8 cellular contexts compared by ENCODE assay signal in the genomic region with DNA sequence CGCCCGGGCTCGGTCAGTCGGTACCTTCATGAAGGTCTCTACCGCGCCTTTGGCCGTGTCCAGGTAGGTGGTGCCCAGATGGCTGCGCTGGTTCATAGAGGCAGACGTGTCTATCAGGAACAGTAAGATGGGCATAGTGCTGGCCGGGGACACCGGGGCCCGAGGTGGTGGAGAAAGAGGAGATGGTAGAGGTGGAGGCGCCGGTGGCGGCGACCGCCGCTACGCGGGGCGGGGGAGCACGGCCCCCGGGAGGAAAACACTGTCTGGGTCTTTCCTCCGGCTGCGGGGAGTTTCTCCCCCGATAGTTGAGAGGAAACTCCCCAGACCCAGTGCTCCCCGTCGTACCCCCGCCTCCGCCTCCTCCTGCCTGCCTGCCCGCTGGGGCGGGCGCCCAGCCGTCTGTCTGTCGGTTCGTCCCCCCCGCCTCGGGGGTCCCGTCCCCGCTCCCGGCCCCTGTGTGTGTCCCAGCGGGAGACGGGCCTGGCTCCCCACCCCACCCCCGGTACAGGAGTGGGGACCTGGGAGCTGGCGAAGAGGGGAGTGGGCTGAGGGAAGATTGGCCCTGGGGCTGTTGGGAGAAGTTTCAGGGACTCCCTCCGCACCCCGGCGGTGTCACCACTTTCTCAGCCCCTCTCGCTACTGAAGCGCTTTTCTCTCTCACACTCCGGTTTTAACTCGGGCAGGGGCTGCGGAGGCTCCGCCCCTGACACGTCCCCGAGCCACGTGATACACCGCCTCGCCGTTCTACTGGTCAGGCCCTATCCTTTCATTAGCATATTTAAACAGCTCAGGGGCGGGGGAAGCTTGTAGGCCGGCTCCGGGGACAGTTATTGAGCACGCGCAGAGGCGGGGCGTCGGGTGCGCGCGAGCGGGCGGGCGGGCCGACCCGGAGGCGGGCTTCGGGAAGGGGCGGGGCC. TPM values are rescaled to one million over a fixed set of nuclear protein-coding genes. Genes with fewer than 3 reads are reported as not detected.
DNase-seq lines count a peak whose midpoint lies in the region; TF ChIP-seq lines count a peak whose summit lies in the region.

TSS of gene INTS6 (minus strand) at position 646 of the 917 bp plus-strand sequence. CDS start at position 135, 511 bp downstream.

- H3K36me3 ChIP-seq in neuron (ENCODE audit: insufficient read depth, low read length): peaks cover 32% of the 10 kb centered on the region
- H3K36me3 ChIP-seq in subcutaneous abdominal adipose tissue (ENCODE audit: control insufficient read depth in 5 of 5, insufficient read depth in 5 of 5, low read length in 5 of 5): peaks cover 10 to 24% (median 16%) of the 10 kb centered on the region in 5 donors

- H3K9ac ChIP-seq in subcutaneous abdominal adipose tissue (ENCODE audit: low read length in 5 of 5): peak within 1 kb of the TSS; percentile 84 to 98 (median 96)

- POLR2A ChIA-PET in HEK293T (lab: Yijun Ruan, JAX): interaction anchor here (0.5 to 2.5 kb wide), 41 partner anchors 8 to 741 kb away, joined by 3 to 20 read pairs (median 4); no protein-coding TSS in a partner anchor

- CTCF ChIA-PET in HEK293T (lab: Yijun Ruan, JAX): no interaction called here

- H3K27me3 ChIP-seq in neuron (ENCODE audit: insufficient read depth, low read length) (no peaks in the 10 kb centered on the region), subcutaneous abdominal adipose tissue (ENCODE audit: control insufficient read depth in 5 of 5, insufficient read depth in 4 of 5, low read length in 5 of 5) (peaks cover 0 to 3% (median 0%) of the 10 kb centered on the region in 5 donors)

- in situ Hi-C loops in SK-MEL-5 (cut with HindIII; ENCODE audit: low pct_unique_long_range_greater_than_20kb, low sequenced_read_pairs): no loop called here

- DNase-seq in GF-D8 (lab: John Stamatoyannopoulos, UW) (peak; percentile 99), HEK293T (ENCODE audit: extremely low spot score) (peak; percentile 96), MV-4-11 (lab: John Stamatoyannopoulos, UW) (peak; percentile 99), SK-MEL-5 (ENCODE audit: low read depth, low spot score) (peak; percentile 99), foreskin melanocyte (peak; percentile 97)
- peak; percentile 98 for DNase-seq in activated naive CD4-positive, alpha-beta T cell treated with Interleukin-2 at 50 U/mL for 16 hours

- H3K4me3 ChIP-seq in neuron (ENCODE audit: low read length): peak within 1 kb of the TSS; percentile 85
- H3K4me3 ChIP-seq in subcutaneous abdominal adipose tissue (ENCODE audit: low read depth in 1 of 5, low read length in 5 of 5): peak within 1 kb of the TSS; percentile 86 to 96 (median 89)

- H2AFZ ChIP-seq in neuron (ENCODE audit: low read depth, low read length): peak within 1 kb of the TSS; percentile 60

- H3K4me1 ChIP-seq in neuron (ENCODE audit: insufficient read depth, low read length): peaks cover 24% of the 10 kb centered on the region
- peaks cover 6 to 27% (median 23%) of the 10 kb centered on the region in 5 donors for H3K4me1 ChIP-seq in subcutaneous abdominal adipose tissue (ENCODE audit: control insufficient read depth in 5 of 5, insufficient read depth in 5 of 5, low read length in 5 of 5)

- peak within 1 kb of the TSS; percentile 98 for H3K27ac ChIP-seq in subcutaneous abdominal adipose tissue (ENCODE audit: low read depth, low read length)

- H3K9me3 ChIP-seq in neuron (ENCODE audit: low read length) (peaks cover 13% of the 10 kb centered on the region), subcutaneous abdominal adipose tissue (ENCODE audit: control insufficient read depth in 5 of 5, low read length in 5 of 5) (peaks cover 0 to 12% (median 4%) of the 10 kb centered on the region in 5 donors)

TF ChIP-seq in HEK293T, 16 proteins besides CTCF, POLR2A, EP300 and RAD21:
- TF ChIP-seq, protein P1, sequence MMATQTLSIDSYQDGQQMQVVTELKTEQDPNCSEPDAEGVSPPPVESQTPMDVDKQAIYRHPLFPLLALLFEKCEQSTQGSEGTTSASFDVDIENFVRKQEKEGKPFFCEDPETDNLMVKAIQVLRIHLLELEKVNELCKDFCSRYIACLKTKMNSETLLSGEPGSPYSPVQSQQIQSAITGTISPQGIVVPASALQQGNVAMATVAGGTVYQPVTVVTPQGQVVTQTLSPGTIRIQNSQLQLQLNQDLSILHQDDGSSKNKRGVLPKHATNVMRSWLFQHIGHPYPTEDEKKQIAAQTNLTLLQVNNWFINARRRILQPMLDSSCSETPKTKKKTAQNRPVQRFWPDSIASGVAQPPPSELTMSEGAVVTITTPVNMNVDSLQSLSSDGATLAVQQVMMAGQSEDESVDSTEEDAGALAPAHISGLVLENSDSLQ (IDR thresholded peaks at IDR 0.05): peak; percentile 13; the same call in 1 of the 2 replicates
- TF ChIP-seq ELF4 (IDR thresholded peaks at IDR 0.05) (peak; percentile 91), FOXM1 (IDR thresholded peaks at IDR 0.05; ENCODE audit: borderline replicate concordance) (no peak)

RNA-seq across cellular contexts. Expression of gene INTS6, which starts in this region (rescaled TPM):
- total RNA-seq in SK-MEL-5 (2014; rRNA removed; shearing (Covaris generic)): 41.8 and 43.6 TPM in 2 replicates
- 14.2 and 27.0 TPM in 2 replicates for polyA plus RNA-seq in SK-MEL-5 (2015; cell fraction: cytosol; rRNA removed)
- polyA plus RNA-seq in SK-MEL-5 (2015; cell fraction: nucleus; rRNA removed): 42.6 and 53.7 TPM in 2 replicates

Comparison
In these comparisons a context has a peak if more than half of its experiments do, and no peak if none do; other contexts are left out.
1. Peak in every context shown above with its lines: DNase-seq, H3K4me3 ChIP-seq and H3K27ac ChIP-seq.